In the genomic region with DNA sequence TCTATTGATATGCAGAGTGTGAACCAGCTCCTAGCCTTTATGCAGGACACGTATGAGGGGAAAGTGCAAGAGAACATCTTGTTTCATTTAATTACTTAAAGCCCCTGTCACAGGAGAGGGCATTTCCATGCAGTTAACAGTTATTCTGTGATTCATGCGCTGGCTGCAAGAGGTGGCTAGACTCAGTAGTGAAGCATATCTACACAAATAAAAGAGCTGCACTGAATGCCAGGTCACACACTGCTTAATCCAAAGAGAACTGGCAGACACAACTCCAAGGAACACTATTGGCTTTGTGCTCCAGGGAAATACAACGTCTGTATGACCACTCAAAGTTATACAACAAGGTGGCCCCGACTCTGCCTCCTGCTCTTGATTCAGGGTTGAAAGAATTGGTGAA, we compare ENCODE assay signal across 22 cellular contexts.
DNase-seq lines count a peak whose midpoint lies in the region; ATAC-seq and TF ChIP-seq lines count a peak whose summit lies in the region.
"Had no signal": no experiment of that assay in that cellular context is flagged by ENCODE, and none has a peak within 500 bp of the region (broad histone marks: within the 10 kb centered on the region; RNA-seq: fewer than 3 reads in every experiment).

No MANE protein-coding gene starts in this region.

- no peaks in the 10 kb centered on the region for H3K36me3 Mint-ChIP-seq in brain

- H3K27me3 Mint-ChIP-seq in brain = no peaks in the 10 kb centered on the region
- H3K27me3 Mint-ChIP-seq: CD4-positive, alpha-beta T cell had no signal

- H3K27ac Mint-ChIP-seq in brain = peak overlapping the region in 4 of 5 experiments; percentile 14 to 81 (median 53)
- H3K27ac Mint-ChIP-seq: activated B cell treated with CpG ODN at 0.5 μM for 24 hours; activated CD4-positive, alpha-beta memory T cell treated with anti-CD3 and anti-CD28 coated beads, Interleukin-2, amount 10 ng/mL, durations not matched to agents 7 days and 5 days; CD4-positive, alpha-beta T cell had no signal

- H3K4me1 ChIP-seq in HAP-1 = peaks cover 66% of the 10 kb centered on the region
- no peaks in the 10 kb centered on the region for H3K4me1 ChIP-seq in left lung
- H3K4me1 ChIP-seq: pancreas, Peyer's patch, tibial nerve had no signal

- H3K27ac ChIP-seq in left lung = peak overlapping the region in 1 of 2 donors; percentile 1
- H3K27ac ChIP-seq: pancreas, Peyer's patch, tibial nerve had no signal

- intact Hi-C loops in left lung (cut with DNase I) = no loop called here

- ATAC-seq in left lung = peak; percentile 60
- no peak for ATAC-seq in HG02798 (IDR thresholded peaks at IDR 0.05; ENCODE audit: poor library complexity, unreplicated experiment)
- ATAC-seq: GM12878, pancreas had no signal

- H3K36me3 ChIP-seq in HAP-1 (replicated peaks) = no peaks in the 10 kb centered on the region
- H3K36me3 ChIP-seq in left lung = no peaks in the 10 kb centered on the region
- H3K36me3 ChIP-seq: pancreas, Peyer's patch, tibial nerve had no signal

- peaks cover 0 to 4% (median 0%) of the 10 kb centered on the region in 5 experiments for H3K9me3 Mint-ChIP-seq in brain
- H3K9me3 Mint-ChIP-seq: activated B cell treated with CpG ODN at 0.5 μM for 24 hours; activated CD4-positive, alpha-beta memory T cell treated with anti-CD3 and anti-CD28 coated beads, Interleukin-2, amount 10 ng/mL, durations not matched to agents 7 days and 5 days had no signal

- no peaks in the 10 kb centered on the region for H3K27me3 ChIP-seq in HAP-1 (ENCODE audit: low read depth)
- H3K27me3 ChIP-seq in left lung = no peaks in the 10 kb centered on the region
- H3K27me3 ChIP-seq: pancreas, Peyer's patch, tibial nerve had no signal

- no peaks in the 10 kb centered on the region for H3K9me3 ChIP-seq in HAP-1
- H3K9me3 ChIP-seq in left lung = no peaks in the 10 kb centered on the region
- H3K9me3 ChIP-seq: pancreas, Peyer's patch, tibial nerve had no signal

- H3K4me3 Mint-ChIP-seq in brain = peak overlapping the region in 2 of 5 experiments; percentile 2 to 50
- H3K4me3 Mint-ChIP-seq: activated B cell treated with CpG ODN at 0.5 μM for 24 hours; activated CD4-positive, alpha-beta memory T cell treated with anti-CD3 and anti-CD28 coated beads, Interleukin-2, amount 10 ng/mL, durations not matched to agents 7 days and 5 days; CD4-positive, alpha-beta T cell had no signal

- H3K4me1 Mint-ChIP-seq in brain = peaks cover 57% of the 10 kb centered on the region
- H3K4me1 Mint-ChIP-seq: activated B cell treated with CpG ODN at 0.5 μM for 24 hours; activated CD4-positive, alpha-beta memory T cell treated with anti-CD3 and anti-CD28 coated beads, Interleukin-2, amount 10 ng/mL, durations not matched to agents 7 days and 5 days had no signal

- in situ Hi-C loops in HAP-1 (cut with MboI; ENCODE audit: low sequenced_read_pairs) = no loop called here
- in situ Hi-C loops in GM13977 (cut with MboI; ENCODE audit: low pct_unique_long_range_greater_than_20kb, low sequenced_read_pairs, unreplicated experiment) = no loop called here

- peak; percentile 81 to 99 for DNase-seq in HAP-1 (ENCODE audit: low spot score in 2 of 2)
- no peak for DNase-seq in left lung
- peak; percentile 79 for DNase-seq in putamen (ENCODE audit: low spot score)
- no peak for DNase-seq in GM13977 (ENCODE audit: low spot score)
- no peak for DNase-seq in GM20000 (ENCODE audit: low spot score)
- no peak for DNase-seq in stimulated activated CD4-positive, alpha-beta T cell treated with anti-CD3 and anti-CD28 coated beads, Interleukin-2, amount 100 ng/mL, for 48 hours
- DNase-seq: activated B cell treated with CpG ODN at 0.5 μM for 24 hours; activated CD4-positive, alpha-beta memory T cell treated with anti-CD3 and anti-CD28 coated beads, Interleukin-2, amount 10 ng/mL, durations not matched to agents 7 days and 5 days; activated T-cell treated with anti-CD3 and anti-CD28 coated beads for 4 hours; CD4-positive, alpha-beta T cell; DMS153; KBM-7; NCI-H2029; NCI-H510A; pancreas; Peyer's patch; stimulated activated CD4-positive, alpha-beta T cell treated with anti-CD3 and anti-CD28 coated beads, Interleukin-2, amount 100 ng/mL, for 24 hours; stimulated activated naive CD4-positive, alpha-beta T cell treated with Interleukin-2 at 50 U/mL for 16 hours had no signal

- TF ChIP-seq CTCF in brain (conservative IDR thresholded peaks at IDR 0.05) = no peak
- TF ChIP-seq CTCF in left lung (IDR thresholded peaks at IDR 0.05) = no peak
- TF ChIP-seq CTCF in GM13977 (IDR thresholded peaks at IDR 0.05; ENCODE audit: extremely low read depth, insufficient read depth, missing control alignments) = no peak
- TF ChIP-seq CTCF in GM20000 (IDR thresholded peaks at IDR 0.05; ENCODE audit: extremely low read depth, missing control alignments) = no peak

- no peak overlapping the region for H3K4me3 ChIP-seq in HAP-1
- no peak overlapping the region for H3K4me3 ChIP-seq in left lung
- H3K4me3 ChIP-seq: GM12878, pancreas, Peyer's patch, tibial nerve had no signal

Comparison
In these comparisons a context has a peak if more than half of its experiments do, and no peak if none do; other contexts are left out.
1. DNase-seq: peak in HAP-1 (2 of 2) and putamen (single experiment); none in left lung (0 of 2), GM13977 (single experiment), GM20000 (single experiment) and stimulated activated CD4-positive, alpha-beta T cell treated with anti-CD3 and anti-CD28 coated beads, Interleukin-2, amount 100 ng/mL, for 48 hours (0 of 2).